Comparison of ENCODE assay signal across 11 cellular contexts in genomic region chr12:31813305-31813704, GRCh38.
DNase-seq lines count a peak whose midpoint lies in the region; ATAC-seq and TF ChIP-seq lines count a peak whose summit lies in the region.
"Had no signal": no experiment of that assay in that cellular context is flagged by ENCODE, and none has a peak within 500 bp of the region (broad histone marks: within the 10 kb centered on the region; RNA-seq: fewer than 3 reads in every experiment).

No MANE protein-coding gene starts in this region.

- H3K4me1 Mint-ChIP-seq in activated naive CD4-positive, alpha-beta T cell treated with anti-CD3 and anti-CD28 coated beads, Interleukin-2, amount 50 U/mL, for 24 hours: peaks cover 24% of the 10 kb centered on the region
- H3K4me1 Mint-ChIP-seq in T-cell: peaks cover 17 to 28% (median 26%) of the 10 kb centered on the region in 3 donors

- H3K9me3 ChIP-seq in transverse colon (no peaks in the 10 kb centered on the region), psoas muscle (no peaks in the 10 kb centered on the region)

- CTCF ChIA-PET in T-cell (lab: Charles Lee): no interaction called here

- TF ChIP-seq CTCF in transverse colon (IDR thresholded peaks at IDR 0.05): peak in 1 of 5 experiments; percentile 6
- TF ChIP-seq CTCF in psoas muscle (IDR thresholded peaks at IDR 0.05): no peak

- in situ Hi-C loops in transverse colon (cut with MboI; ENCODE audit: low pct_ligation_motif_present in 1 of 4, low pct_unique_long_range_greater_than_20kb in 1 of 4, low sequenced_read_pairs in 3 of 4): loop anchor here in 1 of 4 donors (25.0 kb wide), 1 partner anchor 126 kb away; no protein-coding TSS in a partner anchor

- intact Hi-C loops in transverse colon (cut with DNase I; ENCODE audit: low total_unique reads) (no loop called here), psoas muscle (cut with DNase I) (no loop called here)

- no peak for DNase-seq in activated naive CD4-positive, alpha-beta T cell (lab: John Stamatoyannopoulos, UW)
- DNase-seq in T-cell: no peak
- DNase-seq in iPS-NIHi7 (ENCODE audit: extremely low spot score): peak; percentile 68
- peak; percentile 19 for DNase-seq in transverse colon
- DNase-seq in stimulated activated CD8-positive, alpha-beta memory T cell treated with anti-CD3 and anti-CD28 coated beads, Interleukin-4, amount 100 ng/mL, for 48 hours: no peak
- no peak for DNase-seq in psoas muscle
- DNase-seq: activated CD4-positive, alpha-beta T cell treated with anti-CD3 and anti-CD28 coated beads, Interleukin-2, amount 10 ng/mL, durations not matched to agents 24 days and 14 days; NCI-H2081 treated with DMSO at 0.1 percent for 48 hours; SHP77 had no signal

- WGBS in transverse colon (ENCODE audit: low coverage in 1 of 2), 2 donors: 47% methylated on average over 1 of the region's 1 CpG; no CpG with 5 or more reads in 1 of the 2 donors
- 13 to 16% (median 14%) methylated on average over 1 of the region's 1 CpG for WGBS in psoas muscle, 3 donors

- H3K36me3 Mint-ChIP-seq in activated naive CD4-positive, alpha-beta T cell treated with anti-CD3 and anti-CD28 coated beads, Interleukin-2, amount 50 U/mL, for 24 hours: no peaks in the 10 kb centered on the region
- H3K36me3 Mint-ChIP-seq in T-cell: no peaks in the 10 kb centered on the region

- POLR2A ChIA-PET in T-cell (lab: Charles Lee): no interaction called here

- H3K27me3 ChIP-seq in transverse colon (no peaks in the 10 kb centered on the region), psoas muscle (ENCODE audit: insufficient read depth in 3 of 3, low read length in 2 of 3) (no peaks in the 10 kb centered on the region)

- H3K27me3 Mint-ChIP-seq in activated naive CD4-positive, alpha-beta T cell treated with anti-CD3 and anti-CD28 coated beads, Interleukin-2, amount 50 U/mL, for 24 hours: no peaks in the 10 kb centered on the region
- H3K27me3 Mint-ChIP-seq in T-cell: no peaks in the 10 kb centered on the region
- H3K27me3 Mint-ChIP-seq: activated CD4-positive, alpha-beta T cell treated with anti-CD3 and anti-CD28 coated beads, Interleukin-2, amount 10 ng/mL, durations not matched to agents 24 days and 14 days had no signal

- ATAC-seq in T-cell (replicated peaks in 1 of 4) (no peak), HG02588 (IDR thresholded peaks at IDR 0.05; ENCODE audit: unreplicated experiment) (no peak), psoas muscle (no peak)

- H3K9me3 Mint-ChIP-seq in activated naive CD4-positive, alpha-beta T cell treated with anti-CD3 and anti-CD28 coated beads, Interleukin-2, amount 50 U/mL, for 24 hours: no peaks in the 10 kb centered on the region
- H3K9me3 Mint-ChIP-seq in T-cell: no peaks in the 10 kb centered on the region
- H3K9me3 Mint-ChIP-seq: activated CD4-positive, alpha-beta T cell treated with anti-CD3 and anti-CD28 coated beads, Interleukin-2, amount 10 ng/mL, durations not matched to agents 24 days and 14 days had no signal

- H3K4me1 ChIP-seq in transverse colon (peaks cover 0 to 7% (median 0%) of the 10 kb centered on the region in 4 donors), psoas muscle (no peaks in the 10 kb centered on the region)

- TF ChIP-seq EP300 in transverse colon (IDR thresholded peaks at IDR 0.05; ENCODE audit: low read depth): no peak

- H3K36me3 ChIP-seq in transverse colon: no peaks in the 10 kb centered on the region
- H3K36me3 ChIP-seq in psoas muscle (ENCODE audit: insufficient read depth in 1 of 2, low read depth in 1 of 2): no peaks in the 10 kb centered on the region

- no peak for TF ChIP-seq POLR2A in transverse colon (IDR thresholded peaks at IDR 0.05)

- H3K4me3 Mint-ChIP-seq in activated naive CD4-positive, alpha-beta T cell treated with anti-CD3 and anti-CD28 coated beads, Interleukin-2, amount 50 U/mL, for 24 hours: peak overlapping the region; percentile 16
- peak overlapping the region in 1 of 3 donors; percentile 3 for H3K4me3 Mint-ChIP-seq in T-cell
- H3K4me3 Mint-ChIP-seq: activated CD4-positive, alpha-beta T cell treated with anti-CD3 and anti-CD28 coated beads, Interleukin-2, amount 10 ng/mL, durations not matched to agents 24 days and 14 days had no signal

- H3K4me3 ChIP-seq in transverse colon (no peak overlapping the region), psoas muscle (no peak overlapping the region)

- H3K27ac ChIP-seq in transverse colon: no peak overlapping the region
- H3K27ac ChIP-seq in psoas muscle: no peak overlapping the region

- peak overlapping the region; percentile 48 for H3K27ac Mint-ChIP-seq in activated naive CD4-positive, alpha-beta T cell treated with anti-CD3 and anti-CD28 coated beads, Interleukin-2, amount 50 U/mL, for 24 hours
- peak overlapping the region; percentile 63 to 68 for H3K27ac Mint-ChIP-seq in T-cell
- H3K27ac Mint-ChIP-seq: activated CD4-positive, alpha-beta T cell treated with anti-CD3 and anti-CD28 coated beads, Interleukin-2, amount 10 ng/mL, durations not matched to agents 24 days and 14 days had no signal

Comparison
In these comparisons a context has a peak if more than half of its experiments do, and no peak if none do; other contexts are left out.
1. DNase-seq: peak in iPS-NIHi7 (single experiment) and transverse colon (single experiment); none in activated naive CD4-positive, alpha-beta T cell (0 of 4), T-cell (0 of 34), stimulated activated CD8-positive, alpha-beta memory T cell treated with anti-CD3 and anti-CD28 coated beads, Interleukin-4, amount 100 ng/mL, for 48 hours (single experiment) and psoas muscle (0 of 2).